In genomic region chr12:95674631-95675030, GRCh38 we compare ENCODE assay signal across 8 cellular contexts.
DNase-seq lines count a peak whose midpoint lies in the region; FAIRE-seq and TF ChIP-seq lines count a peak whose summit lies in the region.
"Had no signal": no experiment of that assay in that cellular context is flagged by ENCODE, and none has a peak within 500 bp of the region (broad histone marks: within the 10 kb centered on the region; RNA-seq: fewer than 3 reads in every experiment).

No MANE protein-coding gene starts in this region.

- H3K23ac ChIP-seq in trophoblast cell (ENCODE audit: low read length) = no peak overlapping the region

- in situ Hi-C loops in GM13977 (cut with MboI; ENCODE audit: low pct_unique_long_range_greater_than_20kb, low sequenced_read_pairs, unreplicated experiment) = no loop called here

- H2AFZ ChIP-seq in endothelial cell of umbilical vein (ENCODE audit: low read depth, low read length) (no peak overlapping the region), trophoblast cell (ENCODE audit: insufficient read depth, low read length, poor library complexity) (no peak overlapping the region)

- H3K27me3 ChIP-seq in endothelial cell of umbilical vein (ENCODE audit: control insufficient read depth in 2 of 2, insufficient read depth in 2 of 2, low read length in 2 of 2) (no peaks in the 10 kb centered on the region), small intestine (ENCODE audit: control insufficient read depth in 2 of 2, insufficient read depth in 2 of 2, low read length in 2 of 2) (peaks cover 0 to 2% of the 10 kb centered on the region in 2 donors), trophoblast cell (ENCODE audit: insufficient read depth, low read length) (no peaks in the 10 kb centered on the region)

- no peak overlapping the region for H2BK120ac ChIP-seq in trophoblast cell (ENCODE audit: insufficient read depth, low read length, poor library complexity)

- no peak overlapping the region for H2BK5ac ChIP-seq in trophoblast cell (ENCODE audit: low read depth, low read length, poor library complexity)

- CTCF ChIA-PET in endothelial cell of umbilical vein (lab: Charles Lee) = interaction anchor here (1.2 to 1.4 kb wide), 2 partner anchors 11 to 40 kb away, joined by 4 read pairs; no protein-coding TSS in a partner anchor

- H3K9me3 ChIP-seq in endothelial cell of umbilical vein (replicated peaks; ENCODE audit: control insufficient read depth, insufficient read depth, low read length) (no peaks in the 10 kb centered on the region), small intestine (ENCODE audit: control insufficient read depth, low read depth) (no peaks in the 10 kb centered on the region), kidney (ENCODE audit: control insufficient read depth in 1 of 2, low read length in 2 of 2) (no peaks in the 10 kb centered on the region), trophoblast cell (ENCODE audit: insufficient read depth, low read depth, low read length) (peaks cover 2% of the 10 kb centered on the region)

- WGBS in small intestine, 3 donors = 19 to 30% (median 20%) methylated on average over 1 of the region's 1 CpG
- WGBS in trophoblast cell (ENCODE audit: extremely low coverage, insufficient coverage, insufficient read length) = no CpG with 5 or more reads among the region's 1 CpG

- intact Hi-C loops in endothelial cell of umbilical vein (cut with micrococcal nuclease) = loop anchor here (1.0 kb wide), 1 partner anchor 11 kb away; no protein-coding TSS in a partner anchor
- intact Hi-C loops in kidney (cut with DNase I) = no loop called here

- H3K9ac ChIP-seq in endothelial cell of umbilical vein (replicated peaks; ENCODE audit: extremely low read depth, insufficient read depth, low read length) (no peak overlapping the region), kidney (ENCODE audit: low read length in 2 of 2) (no peak overlapping the region), trophoblast cell (ENCODE audit: low read length) (no peak overlapping the region)

- peaks cover 4% of the 10 kb centered on the region for H3K4me1 ChIP-seq in endothelial cell of umbilical vein (ENCODE audit: control insufficient read depth, extremely low read depth, insufficient read depth, low read length)
- no peaks in the 10 kb centered on the region for H3K4me1 ChIP-seq in small intestine (ENCODE audit: control insufficient read depth in 2 of 2, insufficient read depth in 1 of 2, low read depth in 1 of 2, low read length in 1 of 2)
- peaks cover 4 to 5% of the 10 kb centered on the region in 2 donors for H3K4me1 ChIP-seq in kidney (ENCODE audit: control insufficient read depth in 1 of 2, insufficient read depth in 1 of 2, low read depth in 1 of 2, low read length in 2 of 2)
- H3K4me1 ChIP-seq in trophoblast cell (ENCODE audit: control insufficient read depth in 1 of 2, insufficient read depth in 2 of 2, low read length in 2 of 2) = no peaks in the 10 kb centered on the region

- H3K27ac ChIP-seq in endothelial cell of umbilical vein (ENCODE audit: insufficient read depth, low read depth, low read length) = no peak overlapping the region
- no peak overlapping the region for H3K27ac ChIP-seq in small intestine (ENCODE audit: low read depth in 1 of 2, low read length in 1 of 2)
- no peak overlapping the region for H3K27ac ChIP-seq in kidney (ENCODE audit: low read depth in 2 of 2, low read length in 2 of 2)
- H3K27ac ChIP-seq in trophoblast cell (ENCODE audit: low read depth, low read length) = no peak overlapping the region

- H3K4me3 ChIP-seq in endothelial cell of umbilical vein (replicated peaks in 1 of 3; ENCODE audit: insufficient read depth in 1 of 3, low read depth in 1 of 3, low read length in 3 of 3) (no peak overlapping the region), small intestine (ENCODE audit: low read depth in 1 of 2, low read length in 2 of 2) (no peak overlapping the region), kidney (ENCODE audit: low read length in 2 of 2) (no peak overlapping the region), trophoblast cell (ENCODE audit: low read depth, low read length) (no peak overlapping the region)

- H4K20me1 ChIP-seq in endothelial cell of umbilical vein (replicated peaks; ENCODE audit: control insufficient read depth, extremely low read depth, insufficient read depth, low read length) = no peaks in the 10 kb centered on the region

- H3K79me2 ChIP-seq in endothelial cell of umbilical vein (ENCODE audit: control insufficient read depth, insufficient read depth, low read length) (no peaks in the 10 kb centered on the region), trophoblast cell (ENCODE audit: control insufficient read depth, insufficient read depth, low read length, poor library complexity) (no peaks in the 10 kb centered on the region)

- TF ChIP-seq POLR2A in endothelial cell of umbilical vein (IDR thresholded peaks at IDR 0.05; ENCODE audit: low read depth, low read length) = no peak

- H3K14ac ChIP-seq in trophoblast cell (ENCODE audit: low read length) = no peak overlapping the region

- no peaks in the 10 kb centered on the region for H3K79me1 ChIP-seq in trophoblast cell (ENCODE audit: low read length)

- POLR2A ChIA-PET in endothelial cell of umbilical vein (lab: Charles Lee) = no interaction called here

- FAIRE-seq in endothelial cell of umbilical vein (lab: Jason Lieb, UNC) = peak; percentile 43
- no peak for FAIRE-seq in small intestine (lab: Jason Lieb, UNC)
- no peak for FAIRE-seq in kidney (lab: Jason Lieb, UNC)

- H2AK5ac ChIP-seq in trophoblast cell (ENCODE audit: low read length) = no peak overlapping the region

- no peak overlapping the region for H4K8ac ChIP-seq in trophoblast cell (ENCODE audit: low read depth, low read length)

- H3K36me3 ChIP-seq in endothelial cell of umbilical vein (ENCODE audit: control insufficient read depth in 2 of 2, extremely low read depth in 1 of 2, insufficient read depth in 2 of 2, low read length in 2 of 2) = peaks cover 0 to 13% of the 10 kb centered on the region in 2 experiments
- no peaks in the 10 kb centered on the region for H3K36me3 ChIP-seq in small intestine (ENCODE audit: control insufficient read depth in 2 of 2, insufficient read depth in 2 of 2, low read length in 2 of 2)
- H3K36me3 ChIP-seq in kidney (ENCODE audit: control insufficient read depth in 1 of 2, insufficient read depth in 2 of 2, low read length in 2 of 2) = peaks cover 0 to 2% of the 10 kb centered on the region in 2 donors
- H3K36me3 ChIP-seq in trophoblast cell (ENCODE audit: control insufficient read depth in 1 of 2, insufficient read depth in 2 of 2, low read length in 2 of 2) = no peaks in the 10 kb centered on the region

- H3K4ac ChIP-seq in trophoblast cell (ENCODE audit: low read depth, low read length) = no peak overlapping the region

- no peak overlapping the region for H4K12ac ChIP-seq in trophoblast cell (ENCODE audit: low read depth, low read length)

- no peak overlapping the region for H3K18ac ChIP-seq in trophoblast cell (ENCODE audit: low read length)

- no peak overlapping the region for H2BK12ac ChIP-seq in trophoblast cell (ENCODE audit: low read length)

- TF ChIP-seq CTCF in endothelial cell of umbilical vein (IDR thresholded peaks at IDR 0.05; ENCODE audit: extremely low read depth in 1 of 2, insufficient read depth in 1 of 2, low read depth in 1 of 2, low read length in 2 of 2) (no peak), kidney (IDR thresholded peaks at IDR 0.05; ENCODE audit: borderline replicate concordance, extremely low read depth, insufficient read depth) (no peak), GM13977 (IDR thresholded peaks at IDR 0.05; ENCODE audit: extremely low read depth, insufficient read depth, missing control alignments) (no peak)

- dilution Hi-C loops in endothelial cell of umbilical vein (cut with MboI; ENCODE audit: extremely low pct_ligation_motif_present, low sequenced_read_pairs) = no loop called here

- DNase-seq in NCI-H1048 (lab: John Stamatoyannopoulos, UW) (peak; percentile 42), NCI-H510A (lab: John Stamatoyannopoulos, UW) (peak; percentile 86), endothelial cell of umbilical vein (ENCODE audit: low read depth, low spot score) (peak; percentile 87), small intestine (peak; percentile 21), kidney (no peak), trophoblast cell (no peak), GM13977 (ENCODE audit: low spot score) (no peak)
- DNase-seq: naive thymus-derived CD4-positive, alpha-beta T cell had no signal

- H3K9me1 ChIP-seq in endothelial cell of umbilical vein (replicated peaks; ENCODE audit: control insufficient read depth, extremely low read depth, insufficient read depth, low read length) = no peaks in the 10 kb centered on the region

- H3K4me2 ChIP-seq in endothelial cell of umbilical vein (ENCODE audit: insufficient read depth, low read length) (no peak overlapping the region), trophoblast cell (ENCODE audit: low read length) (no peak overlapping the region)

- H4K91ac ChIP-seq in trophoblast cell (ENCODE audit: low read depth, low read length) = no peak overlapping the region

- no TSS peak for BruUV-seq in endothelial cell of umbilical vein (replicated peaks; lab: Mats Ljungman, UMichigan)

TF ChIP-seq in endothelial cell of umbilical vein, 7 proteins besides CTCF, POLR2A, EP300 and RAD21:
- TF ChIP-seq JUN (IDR thresholded peaks at IDR 0.05; ENCODE audit: borderline replicate concordance, insufficient read depth, insufficient read length, low read depth) = no peak
- no peak for TF ChIP-seq POLR2AphosphoS5 (IDR thresholded peaks at IDR 0.05; ENCODE audit: insufficient read depth, low read depth, low read length)

Comparison
In these comparisons a context has a peak if more than half of its experiments do, and no peak if none do; other contexts are left out.
1. DNase-seq: peak in NCI-H1048 (single experiment), NCI-H510A (single experiment), endothelial cell of umbilical vein (single experiment) and small intestine (single experiment); none in kidney (single experiment), trophoblast cell (0 of 2) and GM13977 (single experiment).